Comparison of ENCODE assay signal across 10 cellular contexts in genomic region chr19:11453468-11454341, GRCh38. TPM values are rescaled to one million over a fixed set of nuclear protein-coding genes. Genes with fewer than 3 reads are reported as not detected.
DNase-seq lines count a peak whose midpoint lies in the region; ATAC-seq and TF ChIP-seq lines count a peak whose summit lies in the region.
"Had no signal": no experiment of that assay in that cellular context is flagged by ENCODE, and none has a peak within 500 bp of the region (broad histone marks: within the 10 kb centered on the region; RNA-seq: fewer than 3 reads in every experiment).

No MANE protein-coding gene starts in this region.

- no peak for ATAC-seq in activated CD8-positive, alpha-beta T cell treated with anti-CD3 and anti-CD28 coated beads for 36 hours
- ATAC-seq in activated CD8-positive, alpha-beta T cell treated with anti-CD3 and anti-CD28 coated beads, Interleukin-2, amount 10 ng/mL, durations not matched to agents 7 days and 5 days = no peak
- ATAC-seq in GM18907 (IDR thresholded peaks at IDR 0.05; ENCODE audit: unreplicated experiment) (no peak), upper lobe of left lung (ENCODE audit: low FRiP score in 2 of 2) (no peak)

- H3K9me2 ChIP-seq in OCI-LY1 (ENCODE audit: low read depth, low read length) = no peaks in the 10 kb centered on the region

- no peak for TF ChIP-seq EP300 in upper lobe of left lung (IDR thresholded peaks at IDR 0.05)

- CTCF ChIA-PET in activated CD8-positive, alpha-beta T cell treated with anti-CD3 and anti-CD28 coated beads for 36 hours (lab: Charles Lee) = interaction anchor here (1.5 kb wide), 1 partner anchor 12 kb away, joined by 3 read pairs; no protein-coding TSS in a partner anchor
- CTCF ChIA-PET in activated CD8-positive, alpha-beta T cell treated with anti-CD3 and anti-CD28 coated beads, Interleukin-2, amount 10 ng/mL, durations not matched to agents 7 days and 5 days (lab: Charles Lee) = no interaction called here

- peaks cover 14% of the 10 kb centered on the region for H3K4me1 ChIP-seq in OCI-LY1 (ENCODE audit: insufficient read depth, low read length, severe bottlenecking)
- H3K4me1 ChIP-seq in endodermal cell (ENCODE audit: control insufficient read depth, insufficient read depth, low read length) = no peaks in the 10 kb centered on the region
- peaks cover 0 to 4% (median 0%) of the 10 kb centered on the region in 4 donors for H3K4me1 ChIP-seq in upper lobe of left lung

- no peak for TF ChIP-seq CTCF in activated CD8-positive, alpha-beta T cell treated with anti-CD3 and anti-CD28 coated beads for 36 hours (IDR thresholded peaks at IDR 0.05)
- TF ChIP-seq CTCF in OCI-LY1 (IDR thresholded peaks at IDR 0.05; ENCODE audit: low read length) = peak; percentile 78
- peak; percentile 74 for TF ChIP-seq CTCF in endodermal cell (conservative IDR thresholded peaks at IDR 0.05)
- peak in 1 of 6 experiments; percentile 24 for TF ChIP-seq CTCF in upper lobe of left lung (IDR thresholded peaks at IDR 0.05)

- H3K4me1 Mint-ChIP-seq in activated CD8-positive, alpha-beta T cell treated with anti-CD3 and anti-CD28 coated beads for 36 hours (ENCODE audit: low read depth) = no peaks in the 10 kb centered on the region
- no peaks in the 10 kb centered on the region for H3K4me1 Mint-ChIP-seq in activated CD8-positive, alpha-beta T cell treated with anti-CD3 and anti-CD28 coated beads, Interleukin-2, amount 10 ng/mL, durations not matched to agents 7 days and 5 days (ENCODE audit: low read depth)
- peaks cover 4% of the 10 kb centered on the region for H3K4me1 Mint-ChIP-seq in endodermal cell

- no peaks in the 10 kb centered on the region for H3F3A ChIP-seq in OCI-LY1 (ENCODE audit: insufficient read depth, low read length)

- no peak overlapping the region for H3K27ac Mint-ChIP-seq in activated CD8-positive, alpha-beta T cell treated with anti-CD3 and anti-CD28 coated beads for 36 hours
- no peak overlapping the region for H3K27ac Mint-ChIP-seq in activated CD8-positive, alpha-beta T cell treated with anti-CD3 and anti-CD28 coated beads, Interleukin-2, amount 10 ng/mL, durations not matched to agents 7 days and 5 days
- no peak overlapping the region for H3K27ac Mint-ChIP-seq in endodermal cell

- H3K9ac ChIP-seq in OCI-LY1 (ENCODE audit: low read length) (no peak overlapping the region), endodermal cell (ENCODE audit: extremely low read depth, low read length, poor library complexity, severe bottlenecking) (no peak overlapping the region)

- peaks cover 1% of the 10 kb centered on the region for H3K36me3 Mint-ChIP-seq in activated CD8-positive, alpha-beta T cell treated with anti-CD3 and anti-CD28 coated beads for 36 hours (ENCODE audit: low read depth)
- peaks cover 5% of the 10 kb centered on the region for H3K36me3 Mint-ChIP-seq in activated CD8-positive, alpha-beta T cell treated with anti-CD3 and anti-CD28 coated beads, Interleukin-2, amount 10 ng/mL, durations not matched to agents 7 days and 5 days (ENCODE audit: low read depth)
- H3K36me3 Mint-ChIP-seq in endodermal cell (ENCODE audit: low read depth) = peaks cover 9% of the 10 kb centered on the region

- H3K9me3 ChIP-seq in OCI-LY1 (ENCODE audit: low read length) = no peaks in the 10 kb centered on the region
- H3K9me3 ChIP-seq in endodermal cell (ENCODE audit: control insufficient read depth, low read length) = no peaks in the 10 kb centered on the region
- H3K9me3 ChIP-seq in upper lobe of left lung = no peaks in the 10 kb centered on the region

- H3K79me2 ChIP-seq in OCI-LY1 (ENCODE audit: insufficient read depth, low read length) = no peaks in the 10 kb centered on the region

- H3K36me3 ChIP-seq in OCI-LY1 (ENCODE audit: insufficient read depth, low read length) (peaks cover 19% of the 10 kb centered on the region), endodermal cell (ENCODE audit: control insufficient read depth, insufficient read depth, low read length) (peaks cover 12% of the 10 kb centered on the region), upper lobe of left lung (peaks cover 8 to 23% (median 21%) of the 10 kb centered on the region in 4 donors)

- no peaks in the 10 kb centered on the region for H3K9me3 Mint-ChIP-seq in activated CD8-positive, alpha-beta T cell treated with anti-CD3 and anti-CD28 coated beads for 36 hours
- no peaks in the 10 kb centered on the region for H3K9me3 Mint-ChIP-seq in activated CD8-positive, alpha-beta T cell treated with anti-CD3 and anti-CD28 coated beads, Interleukin-2, amount 10 ng/mL, durations not matched to agents 7 days and 5 days (ENCODE audit: insufficient read depth)
- H3K9me3 Mint-ChIP-seq in endodermal cell = no peaks in the 10 kb centered on the region

- TF ChIP-seq POLR2A in upper lobe of left lung (IDR thresholded peaks at IDR 0.05) = no peak

- no peak overlapping the region for H2AFZ ChIP-seq in OCI-LY1 (ENCODE audit: low read length)

- H3K27ac ChIP-seq in OCI-LY1 (ENCODE audit: low read depth, low read length, poor library complexity, severe bottlenecking) (no peak overlapping the region), endodermal cell (ENCODE audit: low read depth, low read length) (no peak overlapping the region), upper lobe of left lung (no peak overlapping the region)

- POLR2A ChIA-PET in activated CD8-positive, alpha-beta T cell treated with anti-CD3 and anti-CD28 coated beads for 36 hours (lab: Charles Lee) = no interaction called here
- POLR2A ChIA-PET in activated CD8-positive, alpha-beta T cell treated with anti-CD3 and anti-CD28 coated beads, Interleukin-2, amount 10 ng/mL, durations not matched to agents 7 days and 5 days (lab: Charles Lee) = no interaction called here

- 79 to 94% methylated on average over 14 to 23 of the region's 27 CpGs for WGBS in endodermal cell (ENCODE audit: insufficient coverage in 1 of 2, insufficient read length in 1 of 2), 2 experiments
- 55% methylated on average over 27 of the region's 27 CpGs for WGBS in upper lobe of left lung, 2 donors

- DNase-seq in activated CD8-positive, alpha-beta T cell treated with anti-CD3 and anti-CD28 coated beads for 36 hours = peak; percentile 35
- DNase-seq in activated CD8-positive, alpha-beta T cell treated with anti-CD3 and anti-CD28 coated beads, Interleukin-2, amount 10 ng/mL, durations not matched to agents 7 days and 5 days = no peak
- peak; percentile 69 for DNase-seq in endodermal cell
- DNase-seq in stimulated activated CD8-positive, alpha-beta memory T cell treated with anti-CD3 and anti-CD28 coated beads, Interleukin-4, amount 100 ng/mL, for 48 hours = peak; percentile 40
- no peak for DNase-seq in upper lobe of left lung
- DNase-seq in COLO668 (lab: John Stamatoyannopoulos, UW; ENCODE audit: unreplicated experiment) = no peak
- DNase-seq: activated gamma-delta T cell had no signal

- H3K4me3 Mint-ChIP-seq in activated CD8-positive, alpha-beta T cell treated with anti-CD3 and anti-CD28 coated beads for 36 hours = no peak overlapping the region
- no peak overlapping the region for H3K4me3 Mint-ChIP-seq in activated CD8-positive, alpha-beta T cell treated with anti-CD3 and anti-CD28 coated beads, Interleukin-2, amount 10 ng/mL, durations not matched to agents 7 days and 5 days
- no peak overlapping the region for H3K4me3 Mint-ChIP-seq in endodermal cell

- H3K27me3 Mint-ChIP-seq in activated CD8-positive, alpha-beta T cell treated with anti-CD3 and anti-CD28 coated beads for 36 hours = no peaks in the 10 kb centered on the region
- H3K27me3 Mint-ChIP-seq in activated CD8-positive, alpha-beta T cell treated with anti-CD3 and anti-CD28 coated beads, Interleukin-2, amount 10 ng/mL, durations not matched to agents 7 days and 5 days (ENCODE audit: low read depth) = no peaks in the 10 kb centered on the region
- no peaks in the 10 kb centered on the region for H3K27me3 Mint-ChIP-seq in endodermal cell (ENCODE audit: insufficient read depth)

- intact Hi-C loops in activated CD8-positive, alpha-beta T cell treated with anti-CD3 and anti-CD28 coated beads for 36 hours (cut with micrococcal nuclease) = no loop called here

- H3K4me3 ChIP-seq in OCI-LY1 (ENCODE audit: low read depth, low read length, poor library complexity, severe bottlenecking) (no peak overlapping the region), endodermal cell (ENCODE audit: low read length) (no peak overlapping the region), upper lobe of left lung (no peak overlapping the region)

- H3K4me2 ChIP-seq in OCI-LY1 (ENCODE audit: low read length) = peak overlapping the region; percentile 42; the same call in 1 of the 2 replicates

- H3K27me3 ChIP-seq in OCI-LY1 (ENCODE audit: insufficient read depth, low read length) = 0 out of 2 replicates have a peak, but pooled peaks cover 9% of the 10 kb centered on the region
- no peaks in the 10 kb centered on the region for H3K27me3 ChIP-seq in endodermal cell (ENCODE audit: control insufficient read depth, insufficient read depth, low read length, poor library complexity, severe bottlenecking)
- H3K27me3 ChIP-seq in upper lobe of left lung = no peaks in the 10 kb centered on the region

- no peaks in the 10 kb centered on the region for H4K20me1 ChIP-seq in OCI-LY1 (ENCODE audit: insufficient read depth, low read length)

RNA-seq across cellular contexts. Expression of gene PRKCSH, which starts 18.3 kb away (rescaled TPM):
- 100 to 1,000 TPM; 207 to 211 TPM for total RNA-seq in activated CD8-positive, alpha-beta T cell treated with anti-CD3 and anti-CD28 coated beads for 36 hours
- 100 to 1,000 TPM; 285 to 302 TPM for total RNA-seq in activated CD8-positive, alpha-beta T cell treated with anti-CD3 and anti-CD28 coated beads, Interleukin-2, amount 10 ng/mL, durations not matched to agents 7 days and 5 days
- 100 to 1,000 TPM; 454 to 459 TPM for total RNA-seq in endodermal cell
- polyA plus RNA-seq in endodermal cell (2013, experiment 1 of 2) = 423 TPM
- 371 TPM for polyA plus RNA-seq in endodermal cell (2013, experiment 2 of 2)
- 100 to 1,000 TPM; 124 to 341 (median 187) TPM for total RNA-seq in upper lobe of left lung

RNA-seq across cellular contexts. Expression of gene ODAD3, which starts 18.8 kb away (rescaled TPM):
- under 1 TPM; 0.47 to 0.70 TPM for total RNA-seq in activated CD8-positive, alpha-beta T cell treated with anti-CD3 and anti-CD28 coated beads for 36 hours
- not detected for total RNA-seq in activated CD8-positive, alpha-beta T cell treated with anti-CD3 and anti-CD28 coated beads, Interleukin-2, amount 10 ng/mL, durations not matched to agents 7 days and 5 days
- total RNA-seq in endodermal cell (1 to 10 TPM in 1 of 2 donors, under 1 TPM in 1; 0.88 to 2.4 TPM), upper lobe of left lung (10 to 100 TPM in 1 of 6 donors, 1 to 10 TPM in 4, under 1 TPM in 1; 0.34 to 11.1 (median 4.1) TPM)
- 1.5 TPM for polyA plus RNA-seq in endodermal cell (2013, experiment 1 of 2)
- 1.9 TPM for polyA plus RNA-seq in endodermal cell (2013, experiment 2 of 2)

RNA-seq across cellular contexts. Expression of gene ELAVL3, which starts 27.1 kb away (rescaled TPM):
- not detected for total RNA-seq in activated CD8-positive, alpha-beta T cell treated with anti-CD3 and anti-CD28 coated beads for 36 hours
- total RNA-seq in activated CD8-positive, alpha-beta T cell treated with anti-CD3 and anti-CD28 coated beads, Interleukin-2, amount 10 ng/mL, durations not matched to agents 7 days and 5 days = under 1 TPM in 1 of 2 experiments, not detected in 1; 0.71 TPM
- total RNA-seq in endodermal cell = under 1 TPM in 1 of 2 donors, not detected in 1; 0.55 TPM
- polyA plus RNA-seq in endodermal cell (2013, experiment 1 of 2) = 42.1 TPM
- polyA plus RNA-seq in endodermal cell (2013, experiment 2 of 2) = 37.5 TPM
- under 1 TPM in 1 of 6 donors, not detected in 5; 0.03 TPM for total RNA-seq in upper lobe of left lung
- total RNA-seq: RPMI7951 had no signal

RNA-seq across cellular contexts. Expression of gene RGL3, which starts 34.6 kb away (rescaled TPM):
- not detected for total RNA-seq in activated CD8-positive, alpha-beta T cell treated with anti-CD3 and anti-CD28 coated beads for 36 hours
- total RNA-seq in activated CD8-positive, alpha-beta T cell treated with anti-CD3 and anti-CD28 coated beads, Interleukin-2, amount 10 ng/mL, durations not matched to agents 7 days and 5 days = not detected
- total RNA-seq in endodermal cell = 100 to 1,000 TPM; 125 to 131 TPM
- polyA plus RNA-seq in endodermal cell (2013, experiment 1 of 2) = 5.4 TPM
- polyA plus RNA-seq in endodermal cell (2013, experiment 2 of 2) = 5.6 TPM
- 100 to 1,000 TPM in 1 of 6 donors, 10 to 100 TPM in 5; 18.5 to 242 (median 44.6) TPM for total RNA-seq in upper lobe of left lung

RNA-seq across cellular contexts. Expression of gene ZNF653, which starts 51.9 kb away (rescaled TPM):
- total RNA-seq in activated CD8-positive, alpha-beta T cell treated with anti-CD3 and anti-CD28 coated beads for 36 hours = 10 to 100 TPM; 11.1 to 14.7 TPM
- total RNA-seq in activated CD8-positive, alpha-beta T cell treated with anti-CD3 and anti-CD28 coated beads, Interleukin-2, amount 10 ng/mL, durations not matched to agents 7 days and 5 days = 10 to 100 TPM; 20.1 to 21.8 TPM
- total RNA-seq in endodermal cell (10 to 100 TPM; 12.3 to 12.6 TPM), upper lobe of left lung (10 to 100 TPM in 3 of 6 donors, 1 to 10 TPM in 3; 6.8 to 30.4 (median 10.3) TPM)
- polyA plus RNA-seq in endodermal cell (2013, experiment 1 of 2) = 11.9 TPM
- 10.4 TPM for polyA plus RNA-seq in endodermal cell (2013, experiment 2 of 2)

Comparison
In these comparisons a context has a peak if more than half of its experiments do, and no peak if none do; other contexts are left out.
1. DNase-seq: peak in activated CD8-positive, alpha-beta T cell treated with anti-CD3 and anti-CD28 coated beads for 36 hours (single experiment), endodermal cell (single experiment) and stimulated activated CD8-positive, alpha-beta memory T cell treated with anti-CD3 and anti-CD28 coated beads, Interleukin-4, amount 100 ng/mL, for 48 hours (single experiment); none in activated CD8-positive, alpha-beta T cell treated with anti-CD3 and anti-CD28 coated beads, Interleukin-2, amount 10 ng/mL, durations not matched to agents 7 days and 5 days (single experiment), upper lobe of left lung (0 of 2) and COLO668 (single experiment).